ENCODE assay signal across 22 cellular contexts in the genomic region with DNA sequence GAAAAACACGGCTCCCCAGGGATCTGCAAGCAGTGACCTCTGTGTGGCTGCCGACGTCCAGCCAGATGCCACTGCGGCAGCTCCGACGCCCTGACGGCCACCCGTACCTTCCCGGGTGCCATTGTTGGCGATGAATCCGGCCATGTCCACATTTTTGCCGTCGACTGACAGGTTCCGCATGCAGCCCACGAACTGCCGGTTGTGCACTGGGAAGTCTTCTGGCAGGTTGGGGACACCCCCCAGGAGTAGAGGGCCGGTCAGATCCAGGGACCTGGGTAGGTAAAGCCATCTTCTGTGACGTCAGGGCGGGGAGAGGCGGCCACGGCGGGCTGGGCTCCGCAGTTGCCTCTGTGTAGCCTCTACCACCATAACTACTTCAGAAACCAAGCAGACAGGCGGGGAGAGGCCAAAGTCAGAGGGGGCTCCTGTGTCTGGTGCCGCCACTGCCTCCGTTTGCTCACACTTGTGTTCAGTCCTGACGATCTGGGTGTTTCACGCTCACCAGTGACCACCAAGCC.
DNase-seq lines count a peak whose midpoint lies in the region; ATAC-seq and TF ChIP-seq lines count a peak whose summit lies in the region.
"Had no signal": no experiment of that assay in that cellular context is flagged by ENCODE, and none has a peak within 500 bp of the region (broad histone marks: within the 10 kb centered on the region; RNA-seq: fewer than 3 reads in every experiment).

No MANE protein-coding gene starts in this region.

- ATAC-seq in right cardiac atrium (no peak), Right ventricle myocardium inferior (no peak), IMR-90 (ENCODE audit: low read depth) (no peak), GM18909 (IDR thresholded peaks at IDR 0.05; ENCODE audit: poor library complexity, unreplicated experiment) (no peak)
- ATAC-seq in stimulated activated naive B cell treated with anti-CD40 and anti-IgM and Interleukin-4, amounts not matched to agents 10 μg/mL and 1 μg/mL and 100 μg/mL, for 72 hours (replicated peaks), result no peak
- ATAC-seq: A549, HCT116 had no signal

- no peak for TF ChIP-seq CTCF in IMR-90 (conservative IDR thresholded peaks at IDR 0.05; ENCODE audit: low read depth, low read length)
- TF ChIP-seq CTCF in neural progenitor cell (IDR thresholded peaks at IDR 0.05), result no peak

- in situ Hi-C loops in IMR-90 (cut with MboI; ENCODE audit: low sequenced_read_pairs), result no loop called here

- H2BK120ac ChIP-seq in IMR-90 (ENCODE audit: low read depth, low read length), result no peak overlapping the region

- no peaks in the 10 kb centered on the region for H3K36me3 ChIP-seq in IMR-90 (ENCODE audit: control insufficient read depth, insufficient read depth, low read length)
- no peaks in the 10 kb centered on the region for H3K36me3 ChIP-seq in neural progenitor cell
- H3K36me3 ChIP-seq: BE2C; BLaER1 treated with 17β-estradiol and CSF1 and Interleukin-3, amounts not matched to agents 10 nM and 100 nM had no signal

- H2AK9ac ChIP-seq in IMR-90 (replicated peaks; ENCODE audit: low read depth, low read length, poor library complexity), result peak overlapping the region; percentile 37

- no peak overlapping the region for H4K91ac ChIP-seq in IMR-90 (ENCODE audit: insufficient read depth, low read depth, low read length)

- H3K79me1 ChIP-seq in IMR-90 (ENCODE audit: low read depth in 1 of 2, low read length in 2 of 2), result no peaks in the 10 kb centered on the region

- H2BK5ac ChIP-seq in IMR-90 (ENCODE audit: low read depth, low read length, poor library complexity, severe bottlenecking), result no peak overlapping the region

- H3K23ac ChIP-seq in IMR-90 (ENCODE audit: low read depth, low read length), result no peak overlapping the region

- H3K9me3 Mint-ChIP-seq in neural progenitor cell, result no peaks in the 10 kb centered on the region
- no peaks in the 10 kb centered on the region for H3K9me3 Mint-ChIP-seq in stimulated activated naive B cell treated with anti-CD40 and anti-IgM and Interleukin-4, amounts not matched to agents 10 μg/mL and 1 μg/mL and 100 μg/mL, for 72 hours
- H3K9me3 Mint-ChIP-seq: CD14-positive monocyte; CD4-positive, alpha-beta T cell; CD8-positive, alpha-beta memory T cell; H9 had no signal

- H3F3A ChIP-seq in neural progenitor cell (ENCODE audit: low read depth), result no peaks in the 10 kb centered on the region

- no peaks in the 10 kb centered on the region for H3K27me3 ChIP-seq in right cardiac atrium (ENCODE audit: control insufficient read depth, insufficient read depth)
- peaks cover 25% of the 10 kb centered on the region for H3K27me3 ChIP-seq in IMR-90 (ENCODE audit: control insufficient read depth, insufficient read depth, low read length)
- no peaks in the 10 kb centered on the region for H3K27me3 ChIP-seq in neural progenitor cell
- H3K27me3 ChIP-seq: BE2C; BLaER1 treated with 17β-estradiol and CSF1 and Interleukin-3, amounts not matched to agents 10 nM and 100 nM had no signal

- no peaks in the 10 kb centered on the region for H3K79me2 ChIP-seq in neural progenitor cell (ENCODE audit: low read depth)

- CTCF ChIA-PET in IMR-90 (lab: Yijun Ruan, JAX), result no interaction called here

- H4K8ac ChIP-seq in IMR-90 (ENCODE audit: low read depth in 2 of 2, low read length in 2 of 2), result no peak overlapping the region

- no peaks in the 10 kb centered on the region for H3K9me1 ChIP-seq in IMR-90 (ENCODE audit: insufficient read depth, low read length)

- H2AFZ ChIP-seq in IMR-90 (replicated peaks; ENCODE audit: low read length, poor library complexity) (no peak overlapping the region), neural progenitor cell (replicated peaks) (no peak overlapping the region)

- TF ChIP-seq RAD21 in IMR-90 (IDR thresholded peaks at IDR 0.05; ENCODE audit: low read length), result no peak

- no peak overlapping the region for H3K27ac ChIP-seq in right cardiac atrium (ENCODE audit: low read length)
- H3K27ac ChIP-seq in IMR-90 (ENCODE audit: insufficient read depth, low read length), result no peak overlapping the region
- no peak overlapping the region for H3K27ac ChIP-seq in neural progenitor cell
- H3K27ac ChIP-seq: A549; BLaER1 treated with 17β-estradiol and CSF1 and Interleukin-3, amounts not matched to agents 10 nM and 100 nM had no signal

- H3K4me1 Mint-ChIP-seq in neural progenitor cell, result peaks cover 2% of the 10 kb centered on the region
- peaks cover 4 to 5% of the 10 kb centered on the region in 2 donors for H3K4me1 Mint-ChIP-seq in stimulated activated naive B cell treated with anti-CD40 and anti-IgM and Interleukin-4, amounts not matched to agents 10 μg/mL and 1 μg/mL and 100 μg/mL, for 72 hours
- H3K4me1 Mint-ChIP-seq: CD14-positive monocyte had no signal

- intact Hi-C loops in right cardiac atrium (cut with DNase I), result no loop called here
- intact Hi-C loops in Right ventricle myocardium inferior (cut with DNase I), result no loop called here
- intact Hi-C loops in IMR-90 (cut with micrococcal nuclease), result no loop called here

- H3K9me3 ChIP-seq in right cardiac atrium (ENCODE audit: control insufficient read depth, low read length) (no peaks in the 10 kb centered on the region), IMR-90 (ENCODE audit: control insufficient read depth, insufficient read depth, low read length) (no peaks in the 10 kb centered on the region), neural progenitor cell (ENCODE audit: low read depth) (no peaks in the 10 kb centered on the region)
- H3K9me3 ChIP-seq: A549; BE2C; BLaER1 treated with 17β-estradiol and CSF1 and Interleukin-3, amounts not matched to agents 10 nM and 100 nM had no signal

- no peak overlapping the region for H3K4me2 ChIP-seq in IMR-90 (ENCODE audit: low read depth, low read length)
- H3K4me2 ChIP-seq in neural progenitor cell, result no peak overlapping the region
- H3K4me2 ChIP-seq: A549; BLaER1 treated with 17β-estradiol and CSF1 and Interleukin-3, amounts not matched to agents 10 nM and 100 nM had no signal

- H3K36me3 Mint-ChIP-seq in neural progenitor cell, result peaks cover 3% of the 10 kb centered on the region
- peaks cover 10 to 20% of the 10 kb centered on the region in 2 donors for H3K36me3 Mint-ChIP-seq in stimulated activated naive B cell treated with anti-CD40 and anti-IgM and Interleukin-4, amounts not matched to agents 10 μg/mL and 1 μg/mL and 100 μg/mL, for 72 hours
- H3K36me3 Mint-ChIP-seq: CD14-positive monocyte; CD8-positive, alpha-beta memory T cell had no signal

- H3K56ac ChIP-seq in IMR-90 (ENCODE audit: extremely low read depth, insufficient read depth, low read length), result no peak overlapping the region

- dilution Hi-C loops in IMR-90 (cut with HindIII; ENCODE audit: low sequenced_read_pairs, unreplicated experiment), result no loop called here

- no peak overlapping the region for H4K5ac ChIP-seq in IMR-90 (ENCODE audit: low read depth, low read length)

- no peak overlapping the region for H3K14ac ChIP-seq in IMR-90 (replicated peaks; ENCODE audit: low read depth, low read length)

- no peak for TF ChIP-seq POLR2A in IMR-90 (IDR thresholded peaks at IDR 0.05; ENCODE audit: low read depth, low read length)

- no peak overlapping the region for H3K18ac ChIP-seq in IMR-90 (ENCODE audit: low read depth, low read length)

- H3K4me1 ChIP-seq in right cardiac atrium (ENCODE audit: control insufficient read depth, insufficient read depth, low read length) (no peaks in the 10 kb centered on the region), IMR-90 (ENCODE audit: control insufficient read depth, insufficient read depth, low read length) (no peaks in the 10 kb centered on the region), neural progenitor cell (peaks cover 3% of the 10 kb centered on the region)
- H3K4me1 ChIP-seq: A549 had no signal

- H3K4me3 ChIP-seq in right cardiac atrium (ENCODE audit: low read length) (no peak overlapping the region), IMR-90 (ENCODE audit: insufficient read depth, low read depth, low read length) (no peak overlapping the region), neural progenitor cell (no peak overlapping the region)
- H3K4me3 ChIP-seq: A549; BLaER1 treated with 17β-estradiol and CSF1 and Interleukin-3, amounts not matched to agents 10 nM and 100 nM had no signal

- no peak overlapping the region for H2AK5ac ChIP-seq in IMR-90 (ENCODE audit: low read depth, low read length)

- DNase-seq in right cardiac atrium (peak in 2 of 3 donors; percentile 24 to 33), Right ventricle myocardium inferior (ENCODE audit: missing footprints) (no peak), IMR-90 (no peak), neural progenitor cell (ENCODE audit: low spot score) (no peak), DMS 273 treated with DMSO at 0.1 percent for 48 hours (lab: John Stamatoyannopoulos, UW) (no peak), T-helper 2 cell (no peak)
- no peak for DNase-seq in stimulated activated naive B cell treated with anti-CD40 and anti-IgM and Interleukin-4, amounts not matched to agents 10 μg/mL and 1 μg/mL and 100 μg/mL, for 72 hours
- DNase-seq: 8988T; ACHN; AML-193; BE2C; CD4-positive, alpha-beta T cell; CD8-positive, alpha-beta memory T cell; DMS53; DMS79 treated with DMSO at 0.1 percent for 48 hours; GF-D8; H9 had no signal

- H2BK15ac ChIP-seq in IMR-90 (ENCODE audit: low read depth, low read length), result no peak overlapping the region

- no peak overlapping the region for H3K4ac ChIP-seq in IMR-90 (ENCODE audit: low read depth, low read length)

- BruUV-seq in IMR-90 (replicated peaks; lab: Mats Ljungman, UMichigan), result no TSS peak

- H3K9ac ChIP-seq in IMR-90 (ENCODE audit: low read depth, low read length), result no peak overlapping the region
- no peak overlapping the region for H3K9ac ChIP-seq in neural progenitor cell
- H3K9ac ChIP-seq: BLaER1 treated with 17β-estradiol and CSF1 and Interleukin-3, amounts not matched to agents 10 nM and 100 nM had no signal

- POLR2A ChIA-PET in IMR-90 (lab: Charles Lee; ENCODE audit: unreplicated experiment), result no interaction called here

- H3K27ac Mint-ChIP-seq in neural progenitor cell, result peak overlapping the region; percentile 63
- H3K27ac Mint-ChIP-seq in stimulated activated naive B cell treated with anti-CD40 and anti-IgM and Interleukin-4, amounts not matched to agents 10 μg/mL and 1 μg/mL and 100 μg/mL, for 72 hours, result peak overlapping the region; percentile 22
- H3K27ac Mint-ChIP-seq: CD4-positive, alpha-beta T cell; CD8-positive, alpha-beta memory T cell had no signal

- H3K4me3 Mint-ChIP-seq in neural progenitor cell, result no peak overlapping the region
- no peak overlapping the region for H3K4me3 Mint-ChIP-seq in stimulated activated naive B cell treated with anti-CD40 and anti-IgM and Interleukin-4, amounts not matched to agents 10 μg/mL and 1 μg/mL and 100 μg/mL, for 72 hours
- H3K4me3 Mint-ChIP-seq: CD14-positive monocyte; CD4-positive, alpha-beta T cell; H9 had no signal

- no peak overlapping the region for H2BK20ac ChIP-seq in IMR-90 (ENCODE audit: low read depth, low read length)

- 92% methylated on average over 28 of the region's 28 CpGs for WGBS in right cardiac atrium
- WGBS in IMR-90 (ENCODE audit: extremely low coverage in 2 of 2, insufficient read length in 1 of 2), 2 experiments, result 88% methylated on average over 23 of the region's 28 CpGs; no CpG with 5 or more reads in 1 of the 2 experiments

- no peaks in the 10 kb centered on the region for H4K20me1 ChIP-seq in IMR-90 (ENCODE audit: insufficient read depth, low read length)
- H4K20me1 ChIP-seq in neural progenitor cell (ENCODE audit: low read depth), result no peaks in the 10 kb centered on the region

- H3K27me3 Mint-ChIP-seq in neural progenitor cell (ENCODE audit: insufficient read depth, low read depth), result no peaks in the 10 kb centered on the region
- H3K27me3 Mint-ChIP-seq in stimulated activated naive B cell treated with anti-CD40 and anti-IgM and Interleukin-4, amounts not matched to agents 10 μg/mL and 1 μg/mL and 100 μg/mL, for 72 hours, result peaks cover 0 to 5% of the 10 kb centered on the region in 2 donors
- H3K27me3 Mint-ChIP-seq: CD4-positive, alpha-beta T cell had no signal

Comparison
In these comparisons a context has a peak if more than half of its experiments do, and no peak if none do; other contexts are left out.
1. DNase-seq: peak in right cardiac atrium (2 of 3); none in Right ventricle myocardium inferior (single experiment), IMR-90 (single experiment), neural progenitor cell (single experiment), stimulated activated naive B cell treated with anti-CD40 and anti-IgM and Interleukin-4, amounts not matched to agents 10 μg/mL and 1 μg/mL and 100 μg/mL, for 72 hours (single experiment), DMS 273 treated with DMSO at 0.1 percent for 48 hours (single experiment) and T-helper 2 cell (0 of 5).